8 cellular contexts compared by ENCODE assay signal in the genomic region with DNA sequence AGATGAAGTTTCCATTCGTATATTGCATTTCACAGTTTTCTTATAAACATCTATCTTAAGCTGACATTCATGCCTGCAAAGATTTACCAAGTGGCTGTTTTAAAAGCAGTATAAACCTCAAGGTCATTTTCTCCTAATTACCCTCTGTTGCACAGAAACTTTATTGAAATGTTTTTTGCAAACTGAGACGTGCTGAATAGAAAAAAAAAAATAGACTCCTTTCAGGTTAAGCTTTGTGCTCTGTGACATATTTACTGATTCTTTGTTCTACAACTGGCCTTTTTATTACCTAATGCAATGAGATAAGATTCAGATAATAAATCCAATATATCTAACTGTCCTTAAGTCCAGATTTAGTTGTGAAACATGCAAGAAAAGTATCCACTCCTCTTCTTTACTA.
"Had no signal": no experiment of that assay in that cellular context is flagged by ENCODE, and none has a peak within 500 bp of the region (broad histone marks: within the 10 kb centered on the region; RNA-seq: fewer than 3 reads in every experiment).

No MANE protein-coding gene starts in this region.

- H3K4me3 Mint-ChIP-seq: HFFc6 had no signal

- DNase-seq: GM23248, GOT3, H7, HFFc6, IMR-90, KG1 had no signal

- ATAC-seq: HCT116, K562 had no signal

- H3K9me3 Mint-ChIP-seq: HFFc6 had no signal

- H3K27ac Mint-ChIP-seq: HFFc6 had no signal
